In the genomic region with DNA sequence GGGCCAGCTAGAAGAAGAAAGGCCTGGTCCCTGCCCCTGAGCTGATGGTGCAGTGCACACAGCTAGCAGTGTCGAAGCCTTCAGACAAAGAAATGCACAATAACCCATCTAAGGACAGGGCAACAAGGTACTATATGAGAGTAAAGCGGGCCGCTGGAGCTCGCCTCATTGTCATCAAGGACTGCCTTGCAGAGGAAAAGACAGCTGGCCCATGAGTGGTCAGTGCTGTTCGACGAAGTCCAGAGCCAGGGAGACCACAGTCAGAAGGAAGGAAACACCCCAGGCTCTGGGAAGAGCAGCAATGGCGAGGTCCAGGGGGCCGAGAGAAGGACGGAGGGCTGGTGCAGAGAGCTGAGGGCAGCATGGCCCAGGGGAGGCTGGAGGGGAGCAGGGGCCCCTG, we compare ENCODE assay signal across 26 cellular contexts.
"Had no signal": no experiment of that assay in that cellular context is flagged by ENCODE, and none has a peak within 500 bp of the region (broad histone marks: within the 10 kb centered on the region; RNA-seq: fewer than 3 reads in every experiment).

No MANE protein-coding gene starts in this region.

- H3K9me3 ChIP-seq: colonic mucosa, gastrocnemius medialis, mucosa of descending colon, right lobe of liver, suprapubic skin, transverse colon, vagina had no signal

- H3K4me3 Mint-ChIP-seq: memory B cell; mesothelial cell of epicardium; naive thymus-derived CD4-positive, alpha-beta T cell; nephron; stimulated activated naive CD8-positive, alpha-beta T cell treated with anti-CD3 and anti-CD28 coated beads, Interleukin-15, amount 100 ng/mL, for 72 hours had no signal

- H3K4me3 ChIP-seq: colonic mucosa, gastrocnemius medialis, lung, mucosa of descending colon, right lobe of liver, smooth muscle cell, suprapubic skin, transverse colon, vagina had no signal

- H3K79me2 ChIP-seq: parathyroid adenoma had no signal

- H3K27ac ChIP-seq: colonic mucosa, epithelial cell of prostate, gastrocnemius medialis, parathyroid adenoma, right lobe of liver, suprapubic skin, transverse colon, vagina had no signal

- H3K27ac Mint-ChIP-seq: memory B cell; mesothelial cell of epicardium; nephron; progenitor cell of endocrine pancreas; stimulated activated naive CD8-positive, alpha-beta T cell treated with anti-CD3 and anti-CD28 coated beads, Interleukin-15, amount 100 ng/mL, for 72 hours had no signal

- FAIRE-seq: kidney had no signal

- H3K36me3 ChIP-seq: colonic mucosa had no signal

- H3K4me1 Mint-ChIP-seq: memory B cell; nephron; stimulated activated naive CD8-positive, alpha-beta T cell treated with anti-CD3 and anti-CD28 coated beads, Interleukin-15, amount 100 ng/mL, for 72 hours had no signal

- H2AFZ ChIP-seq: parathyroid adenoma had no signal

- H3K9me3 Mint-ChIP-seq: memory B cell; mesothelial cell of epicardium; nephron; stimulated activated naive CD8-positive, alpha-beta T cell treated with anti-CD3 and anti-CD28 coated beads, Interleukin-15, amount 100 ng/mL, for 72 hours had no signal

- H3K4me1 ChIP-seq: colonic mucosa, right lobe of liver, suprapubic skin, transverse colon, vagina had no signal

- DNase-seq: colonic mucosa; foreskin fibroblast; gastrocnemius medialis; head of caudate nucleus; kidney; mucosa of descending colon; naive thymus-derived CD4-positive, alpha-beta T cell; occipital lobe; right lobe of liver; stimulated activated CD4-positive, alpha-beta T cell treated with anti-CD3 and anti-CD28 coated beads, Interleukin-12 subunit alpha, Interleukin-12 subunit beta, amount 100 ng/mL, for 4 hours; stimulated activated CD4-positive, alpha-beta T cell treated with anti-CD3 and anti-CD28 coated beads, Interleukin-1b, Interleukin-23, amount 100 ng/mL, for 48 hours; stimulated activated CD4-positive, alpha-beta T cell treated with anti-CD3 and anti-CD28 coated beads, Interleukin-4, amount 100 ng/mL, for 1 hour; stimulated activated CD8-positive, alpha-beta memory T cell treated with anti-CD3 and anti-CD28 coated beads, Interleukin-4, amount 100 ng/mL, for 48 hours; stimulated activated naive CD4-positive, alpha-beta T cell; stimulated activated naive CD8-positive, alpha-beta T cell treated with anti-CD3 and anti-CD28 coated beads, Interleukin-15, amount 100 ng/mL, for 72 hours; transverse colon had no signal

- H3K4me2 ChIP-seq: smooth muscle cell had no signal

- H3K9ac ChIP-seq: parathyroid adenoma had no signal

- H3K27me3 Mint-ChIP-seq: memory B cell; naive thymus-derived CD4-positive, alpha-beta T cell; progenitor cell of endocrine pancreas; stimulated activated naive CD8-positive, alpha-beta T cell treated with anti-CD3 and anti-CD28 coated beads, Interleukin-15, amount 100 ng/mL, for 72 hours had no signal

- H3K27me3 ChIP-seq: colonic mucosa, gastrocnemius medialis, right lobe of liver, suprapubic skin, transverse colon, vagina had no signal
